8 cellular contexts compared by ENCODE assay signal in the genomic region with DNA sequence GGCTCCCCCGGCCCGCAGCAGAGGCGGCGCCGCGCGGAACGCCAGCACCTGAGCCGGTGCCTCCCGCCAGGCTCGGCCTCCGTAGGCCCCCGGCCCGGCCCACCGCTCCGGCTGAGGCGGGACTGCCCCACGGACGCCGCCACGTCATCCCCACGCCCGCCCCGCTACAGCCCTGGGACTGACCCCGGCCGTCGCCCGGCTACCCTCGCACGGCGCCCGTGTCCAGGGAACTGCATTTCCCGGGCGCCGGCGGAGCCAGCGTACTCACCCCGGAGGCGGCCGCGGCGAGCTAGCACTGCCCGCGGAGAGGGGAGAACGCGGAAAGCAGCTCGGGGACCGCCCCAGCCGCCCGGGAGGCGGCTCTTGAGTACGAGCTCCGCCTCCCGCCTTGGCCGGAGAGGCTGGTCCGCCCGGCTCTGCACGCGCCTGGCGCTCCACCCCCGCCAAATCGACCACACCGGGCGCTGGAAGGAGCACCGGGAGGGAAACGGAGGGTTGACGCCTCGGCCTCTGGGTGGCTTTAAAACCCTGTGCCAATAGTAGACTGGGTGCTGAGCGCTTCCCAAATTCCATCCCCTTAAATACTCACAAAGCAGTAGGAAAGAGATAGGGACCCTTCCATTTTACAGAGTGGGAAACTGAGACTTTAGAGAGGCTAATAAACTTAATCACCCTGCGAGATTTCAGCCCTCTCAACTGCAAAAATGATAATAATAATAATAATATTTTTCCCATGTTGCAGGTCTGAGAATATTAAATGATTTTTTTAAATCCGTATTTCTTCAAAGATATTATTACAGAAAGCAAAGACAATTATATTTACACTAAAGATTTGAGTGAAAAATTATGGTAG. TPM values are rescaled to one million over a fixed set of nuclear protein-coding genes. Genes with fewer than 3 reads are reported as not detected.
DNase-seq lines count a peak whose midpoint lies in the region; ATAC-seq and TF ChIP-seq lines count a peak whose summit lies in the region.

A gene with protein sequence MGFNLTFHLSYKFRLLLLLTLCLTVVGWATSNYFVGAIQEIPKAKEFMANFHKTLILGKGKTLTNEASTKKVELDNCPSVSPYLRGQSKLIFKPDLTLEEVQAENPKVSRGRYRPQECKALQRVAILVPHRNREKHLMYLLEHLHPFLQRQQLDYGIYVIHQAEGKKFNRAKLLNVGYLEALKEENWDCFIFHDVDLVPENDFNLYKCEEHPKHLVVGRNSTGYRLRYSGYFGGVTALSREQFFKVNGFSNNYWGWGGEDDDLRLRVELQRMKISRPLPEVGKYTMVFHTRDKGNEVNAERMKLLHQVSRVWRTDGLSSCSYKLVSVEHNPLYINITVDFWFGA (minus strand): TSS at position 297 of the 853 bp plus-strand sequence. CDS start 10,779 bp downstream, outside the sequence.

- peaks cover 30% of the 10 kb centered on the region for H3K4me1 ChIP-seq in CD8-positive, alpha-beta T cell (ENCODE audit: insufficient read depth, low read length)
- peaks cover 4 to 6% of the 10 kb centered on the region in 2 donors for H3K4me1 ChIP-seq in lung (ENCODE audit: control insufficient read depth in 2 of 2, insufficient read depth in 2 of 2, low read length in 2 of 2)

- ATAC-seq in CD8-positive, alpha-beta T cell, result peak; percentile 67
- peak; percentile 86 for ATAC-seq in GM19452 (IDR thresholded peaks at IDR 0.05; ENCODE audit: unreplicated experiment)
- ATAC-seq in HG03571 (IDR thresholded peaks at IDR 0.05; ENCODE audit: unreplicated experiment), result peak; percentile 88
- peak; percentile 94 for ATAC-seq in lung (ENCODE audit: insufficient read depth, low FRiP score)

- WGBS in lung, 2 donors, result 2% methylated on average over 55 to 71 of the region's 71 CpGs

- intact Hi-C loops in CD8-positive, alpha-beta T cell (cut with DNase I, micrococcal nuclease), result loop anchor here (1.0 to 10.0 kb wide), 14 partner anchors 52 to 854 kb away; a partner anchor contains a TSS

- CTCF ChIA-PET in CD8-positive, alpha-beta T cell (lab: Charles Lee), result interaction anchor here (0.5 to 3.2 kb wide), 31 partner anchors 8 to 958 kb away, joined by 3 to 34 read pairs (median 4); a partner anchor contains a TSS
- CTCF ChIA-PET in activated CD4-positive, alpha-beta memory T cell treated with anti-CD3 and anti-CD28 coated beads, Interleukin-2, amount 10 ng/mL, durations not matched to agents 7 days and 5 days (lab: Charles Lee), result interaction anchor here (0.6 to 2.8 kb wide), 48 partner anchors 8 to 455 kb away, joined by 3 to 59 read pairs (median 4); a partner anchor contains a TSS

- H3K9me3 Mint-ChIP-seq in CD8-positive, alpha-beta T cell, result no peaks in the 10 kb centered on the region
- H3K9me3 Mint-ChIP-seq in activated CD4-positive, alpha-beta memory T cell treated with anti-CD3 and anti-CD28 coated beads, Interleukin-2, amount 10 ng/mL, durations not matched to agents 7 days and 5 days, result no peaks in the 10 kb centered on the region

- peak within 1 kb of the TSS; percentile 67 for H3K27ac ChIP-seq in CD8-positive, alpha-beta T cell (ENCODE audit: low read depth, low read length)
- H3K27ac ChIP-seq in lung (ENCODE audit: low read depth in 1 of 2, low read length in 1 of 2), result peak within 1 kb of the TSS; percentile 91 to 98

- H3K27ac Mint-ChIP-seq in CD8-positive, alpha-beta T cell, result peak within 1 kb of the TSS; percentile 92
- peak within 1 kb of the TSS; percentile 78 for H3K27ac Mint-ChIP-seq in activated CD4-positive, alpha-beta memory T cell treated with anti-CD3 and anti-CD28 coated beads, Interleukin-2, amount 10 ng/mL, durations not matched to agents 7 days and 5 days

- no peaks in the 10 kb centered on the region for H3K27me3 Mint-ChIP-seq in CD8-positive, alpha-beta T cell (ENCODE audit: low read depth)
- no peaks in the 10 kb centered on the region for H3K27me3 Mint-ChIP-seq in activated CD4-positive, alpha-beta memory T cell treated with anti-CD3 and anti-CD28 coated beads, Interleukin-2, amount 10 ng/mL, durations not matched to agents 7 days and 5 days

- peaks cover 3% of the 10 kb centered on the region for H3K36me3 ChIP-seq in CD8-positive, alpha-beta T cell (ENCODE audit: insufficient read depth, low read length)
- H3K36me3 ChIP-seq in lung (ENCODE audit: control insufficient read depth in 2 of 2, insufficient read depth in 2 of 2, low read length in 2 of 2), result peaks cover 0 to 2% of the 10 kb centered on the region in 2 donors

- H3K9me3 ChIP-seq in CD8-positive, alpha-beta T cell (ENCODE audit: low read length), result no peaks in the 10 kb centered on the region
- H3K9me3 ChIP-seq in lung (ENCODE audit: control insufficient read depth in 2 of 2, insufficient read depth in 1 of 2, low read length in 1 of 2), result no peaks in the 10 kb centered on the region

- H3K27me3 ChIP-seq in CD8-positive, alpha-beta T cell (ENCODE audit: insufficient read depth, low read length), result no peaks in the 10 kb centered on the region
- H3K27me3 ChIP-seq in lung (ENCODE audit: control insufficient read depth, insufficient read depth), result no peaks in the 10 kb centered on the region

- DNase-seq in CD8-positive, alpha-beta T cell, result peak; percentile 34 to 82 (median 60)
- DNase-seq in NCI-H82 treated with DMSO at 0.1 percent for 48 hours (lab: John Stamatoyannopoulos, UW; ENCODE audit: unreplicated experiment), result peak; percentile 62
- peak; percentile 79 for DNase-seq in activated CD4-positive, alpha-beta memory T cell treated with anti-CD3 and anti-CD28 coated beads, Interleukin-2, amount 10 ng/mL, durations not matched to agents 7 days and 5 days
- peak; percentile 51 for DNase-seq in effector CD4-positive, alpha-beta T cell
- peak; percentile 85 for DNase-seq in lung (ENCODE audit: low spot score)
- DNase-seq in stimulated activated CD4-positive, alpha-beta T cell treated with anti-CD3 and anti-CD28 coated beads, TNF-alpha, amount 100 ng/mL, for 24 hours (ENCODE audit: low read depth in 3 of 3), result peak; percentile 22 to 72 (median 40)

- H3K36me3 Mint-ChIP-seq in CD8-positive, alpha-beta T cell, result peaks cover 12% of the 10 kb centered on the region
- H3K36me3 Mint-ChIP-seq in activated CD4-positive, alpha-beta memory T cell treated with anti-CD3 and anti-CD28 coated beads, Interleukin-2, amount 10 ng/mL, durations not matched to agents 7 days and 5 days (ENCODE audit: low read depth), result peaks cover 13% of the 10 kb centered on the region

- TF ChIP-seq CTCF in CD8-positive, alpha-beta T cell (IDR thresholded peaks at IDR 0.05), result no peak
- TF ChIP-seq CTCF in lung (IDR thresholded peaks at IDR 0.05; ENCODE audit: control extremely low read depth, extremely low read depth), result no peak

- POLR2A ChIA-PET in CD8-positive, alpha-beta T cell (lab: Charles Lee), result interaction anchor here (0.6 to 3.0 kb wide), 10 partner anchors 50 to 855 kb away, joined by 3 to 19 read pairs (median 3); a partner anchor contains a TSS
- POLR2A ChIA-PET in activated CD4-positive, alpha-beta memory T cell treated with anti-CD3 and anti-CD28 coated beads, Interleukin-2, amount 10 ng/mL, durations not matched to agents 7 days and 5 days (lab: Charles Lee), result interaction anchor here (0.6 to 1.7 kb wide), 15 partner anchors 10 to 852 kb away, joined by 3 to 11 read pairs (median 5); a partner anchor contains a TSS

- peak within 1 kb of the TSS; percentile 72 for H3K4me3 ChIP-seq in CD8-positive, alpha-beta T cell (ENCODE audit: low read depth, low read length)
- H3K4me3 ChIP-seq in lung, result peak within 1 kb of the TSS; percentile 67

- peak within 1 kb of the TSS; percentile 88 for H3K4me3 Mint-ChIP-seq in CD8-positive, alpha-beta T cell
- peak within 1 kb of the TSS; percentile 79 for H3K4me3 Mint-ChIP-seq in activated CD4-positive, alpha-beta memory T cell treated with anti-CD3 and anti-CD28 coated beads, Interleukin-2, amount 10 ng/mL, durations not matched to agents 7 days and 5 days

- peaks cover 40% of the 10 kb centered on the region for H3K4me1 Mint-ChIP-seq in CD8-positive, alpha-beta T cell (ENCODE audit: low read depth)
- H3K4me1 Mint-ChIP-seq in activated CD4-positive, alpha-beta memory T cell treated with anti-CD3 and anti-CD28 coated beads, Interleukin-2, amount 10 ng/mL, durations not matched to agents 7 days and 5 days, result peaks cover 40% of the 10 kb centered on the region

RNA-seq across cellular contexts. Expression of the gene that starts here (rescaled TPM):
- 10 to 100 TPM; 18.2 to 18.6 TPM for total RNA-seq in CD8-positive, alpha-beta T cell
- 10 to 100 TPM; 10.9 to 11.6 TPM for total RNA-seq in activated CD4-positive, alpha-beta memory T cell treated with anti-CD3 and anti-CD28 coated beads, Interleukin-2, amount 10 ng/mL, durations not matched to agents 7 days and 5 days
- 10 to 100 TPM; 13.5 to 23.2 TPM for total RNA-seq in lung
- 10 to 100 TPM in 1 of 2 donors, 1 to 10 TPM in 1; 7.5 to 18.1 TPM for polyA plus RNA-seq in lung

Comparison
In these comparisons a context has a peak if more than half of its experiments do, and no peak if none do; other contexts are left out.
1. Peak in every context shown above with its lines: DNase-seq, ATAC-seq, H3K4me3 ChIP-seq and H3K27ac ChIP-seq.